27 cellular contexts compared by ENCODE assay signal in genomic region chr3:107117156-107117555, GRCh38.
"Had no signal": no experiment of that assay in that cellular context is flagged by ENCODE, and none has a peak within 500 bp of the region (broad histone marks: within the 10 kb centered on the region; RNA-seq: fewer than 3 reads in every experiment).

No MANE protein-coding gene starts in this region.

- H3K36me3 ChIP-seq: colonic mucosa, esophagus squamous epithelium, gastroesophageal sphincter, transverse colon, vagina, WERI-Rb-1 had no signal

- H3K4me3 ChIP-seq: colonic mucosa, esophagus squamous epithelium, gastroesophageal sphincter, transverse colon, vagina had no signal

- H3K9me3 ChIP-seq: colonic mucosa, esophagus squamous epithelium, gastroesophageal sphincter, transverse colon, vagina had no signal

- H3K4me1 Mint-ChIP-seq: activated CD4-positive, alpha-beta T cell treated with anti-CD3 and anti-CD28 coated beads, Interleukin-2, amount 10 ng/mL, durations not matched to agents 7 days and 5 days; activated CD8-positive, alpha-beta memory T cell treated with anti-CD3 and anti-CD28 coated beads, Interleukin-2, amount 10 ng/mL, durations not matched to agents 7 days and 5 days; activated naive CD4-positive, alpha-beta T cell treated with anti-CD3 and anti-CD28 coated beads, Interleukin-2, amount 50 U/mL, for 24 hours; stimulated activated effector memory CD8-positive, alpha-beta T cell treated with anti-CD3 and anti-CD28 coated beads, Interleukin-12 subunit alpha, Interleukin-12 subunit beta, amount 100 ng/mL, for 72 hours; T-cell had no signal

- H3K27me3 ChIP-seq: colonic mucosa, esophagus squamous epithelium, gastroesophageal sphincter, transverse colon, vagina had no signal

- ATAC-seq: activated CD8-positive, alpha-beta memory T cell treated with anti-CD3 and anti-CD28 coated beads, Interleukin-2, amount 10 ng/mL, durations not matched to agents 7 days and 5 days; activated CD8-positive, alpha-beta T cell treated with anti-CD3 and anti-CD28 coated beads for 36 hours; gastroesophageal sphincter; right cardiac atrium; stimulated activated effector memory CD8-positive, alpha-beta T cell treated with anti-CD3 and anti-CD28 coated beads, Interleukin-12 subunit alpha, Interleukin-12 subunit beta, amount 100 ng/mL, for 72 hours; T-cell had no signal

- DNase-seq: activated CD4-positive, alpha-beta T cell treated with anti-CD3 and anti-CD28 coated beads, Interleukin-2, amount 10 ng/mL, durations not matched to agents 7 days and 5 days; activated CD4-positive, CD25-positive, alpha-beta regulatory T cell treated with anti-CD3 and anti-CD28 coated beads, Interleukin-2, amount 50 U/mL, for 72 hours; activated CD8-positive, alpha-beta memory T cell treated with anti-CD3 and anti-CD28 coated beads, Interleukin-2, amount 10 ng/mL, durations not matched to agents 7 days and 5 days; activated CD8-positive, alpha-beta T cell treated with anti-CD3 and anti-CD28 coated beads for 36 hours; activated gamma-delta T cell treated with Interleukin-2 at 50 U/mL for 16 hours; activated T-cell treated with anti-CD3 and anti-CD28 coated beads for 4 hours; central memory CD4-positive, alpha-beta T cell; colonic mucosa; endodermal cell; esophagus squamous epithelium; head of caudate nucleus; naive B cell; right cardiac atrium; stimulated activated CD4-positive, alpha-beta T cell treated with anti-CD3 and anti-CD28 coated beads, Interleukin-1b, Interleukin-23, amount 100 ng/mL, for 48 hours; T-cell; transverse colon; WERI-Rb-1 had no signal

- H3K4me3 Mint-ChIP-seq: activated CD4-positive, alpha-beta T cell treated with anti-CD3 and anti-CD28 coated beads, Interleukin-2, amount 10 ng/mL, durations not matched to agents 7 days and 5 days; activated CD8-positive, alpha-beta memory T cell treated with anti-CD3 and anti-CD28 coated beads, Interleukin-2, amount 10 ng/mL, durations not matched to agents 7 days and 5 days; activated CD8-positive, alpha-beta T cell treated with anti-CD3 and anti-CD28 coated beads for 36 hours; activated naive CD4-positive, alpha-beta T cell treated with anti-CD3 and anti-CD28 coated beads, Interleukin-2, amount 50 U/mL, for 24 hours; activated T-helper 1 cell treated with anti-CD3 and anti-CD28 coated beads, Interleukin-12 subunit alpha, Interleukin-12 subunit beta, Interleukin-2, Interleukin-4 antibody, amounts not matched to agents 30 ng/mL and 10 ng/mL and 1 ng/mL, durations not matched to agents 14 hours and 24 hours and 36 hours; endodermal cell; memory B cell; neural crest cell; stimulated activated effector memory CD8-positive, alpha-beta T cell treated with anti-CD3 and anti-CD28 coated beads, Interleukin-12 subunit alpha, Interleukin-12 subunit beta, amount 100 ng/mL, for 72 hours; T-cell; T-helper 2 cell treated with Interferon-gamma antibody and Interleukin-4, amounts not matched to agents 5 μg/mL and 100 μg/mL, for 36 hours had no signal

- H3K27ac Mint-ChIP-seq: activated CD4-positive, alpha-beta T cell treated with anti-CD3 and anti-CD28 coated beads, Interleukin-2, amount 10 ng/mL, durations not matched to agents 7 days and 5 days; activated CD8-positive, alpha-beta memory T cell treated with anti-CD3 and anti-CD28 coated beads, Interleukin-2, amount 10 ng/mL, durations not matched to agents 7 days and 5 days; activated CD8-positive, alpha-beta T cell treated with anti-CD3 and anti-CD28 coated beads for 36 hours; activated naive CD4-positive, alpha-beta T cell treated with anti-CD3 and anti-CD28 coated beads, Interleukin-2, amount 50 U/mL, for 24 hours; activated T-helper 1 cell treated with anti-CD3 and anti-CD28 coated beads, Interleukin-12 subunit alpha, Interleukin-12 subunit beta, Interleukin-2, Interleukin-4 antibody, amounts not matched to agents 30 ng/mL and 10 ng/mL and 1 ng/mL, durations not matched to agents 14 hours and 24 hours and 36 hours; endodermal cell; memory B cell; naive B cell; stimulated activated effector memory CD8-positive, alpha-beta T cell treated with anti-CD3 and anti-CD28 coated beads, Interleukin-12 subunit alpha, Interleukin-12 subunit beta, amount 100 ng/mL, for 72 hours; T-cell; T-helper 2 cell treated with Interferon-gamma antibody and Interleukin-4, amounts not matched to agents 5 μg/mL and 100 μg/mL, for 36 hours had no signal

- FAIRE-seq: islet of Langerhans, TTC549 had no signal

- H3K27ac ChIP-seq: colonic mucosa, esophagus squamous epithelium, gastroesophageal sphincter, transverse colon, vagina, WERI-Rb-1 had no signal

- H3K4me1 ChIP-seq: colonic mucosa, esophagus squamous epithelium, transverse colon, vagina had no signal

- H3K9me3 Mint-ChIP-seq: activated CD4-positive, alpha-beta T cell treated with anti-CD3 and anti-CD28 coated beads, Interleukin-2, amount 10 ng/mL, durations not matched to agents 7 days and 5 days; activated CD8-positive, alpha-beta T cell treated with anti-CD3 and anti-CD28 coated beads for 36 hours; activated naive CD4-positive, alpha-beta T cell treated with anti-CD3 and anti-CD28 coated beads, Interleukin-2, amount 50 U/mL, for 24 hours; activated T-helper 1 cell treated with anti-CD3 and anti-CD28 coated beads, Interleukin-12 subunit alpha, Interleukin-12 subunit beta, Interleukin-2, Interleukin-4 antibody, amounts not matched to agents 30 ng/mL and 10 ng/mL and 1 ng/mL, durations not matched to agents 14 hours and 24 hours and 36 hours; memory B cell; naive B cell; neural crest cell; stimulated activated effector memory CD8-positive, alpha-beta T cell treated with anti-CD3 and anti-CD28 coated beads, Interleukin-12 subunit alpha, Interleukin-12 subunit beta, amount 100 ng/mL, for 72 hours; T-cell; T-helper 2 cell treated with Interferon-gamma antibody and Interleukin-4, amounts not matched to agents 5 μg/mL and 100 μg/mL, for 36 hours had no signal

- H3K36me3 Mint-ChIP-seq: activated CD8-positive, alpha-beta memory T cell treated with anti-CD3 and anti-CD28 coated beads, Interleukin-2, amount 10 ng/mL, durations not matched to agents 7 days and 5 days; activated naive CD4-positive, alpha-beta T cell treated with anti-CD3 and anti-CD28 coated beads, Interleukin-2, amount 50 U/mL, for 24 hours; memory B cell; naive B cell; stimulated activated effector memory CD8-positive, alpha-beta T cell treated with anti-CD3 and anti-CD28 coated beads, Interleukin-12 subunit alpha, Interleukin-12 subunit beta, amount 100 ng/mL, for 72 hours; T-cell had no signal

- H3K27me3 Mint-ChIP-seq: naive B cell had no signal
